Comparison of ENCODE assay signal across 8 cellular contexts in the genomic region with DNA sequence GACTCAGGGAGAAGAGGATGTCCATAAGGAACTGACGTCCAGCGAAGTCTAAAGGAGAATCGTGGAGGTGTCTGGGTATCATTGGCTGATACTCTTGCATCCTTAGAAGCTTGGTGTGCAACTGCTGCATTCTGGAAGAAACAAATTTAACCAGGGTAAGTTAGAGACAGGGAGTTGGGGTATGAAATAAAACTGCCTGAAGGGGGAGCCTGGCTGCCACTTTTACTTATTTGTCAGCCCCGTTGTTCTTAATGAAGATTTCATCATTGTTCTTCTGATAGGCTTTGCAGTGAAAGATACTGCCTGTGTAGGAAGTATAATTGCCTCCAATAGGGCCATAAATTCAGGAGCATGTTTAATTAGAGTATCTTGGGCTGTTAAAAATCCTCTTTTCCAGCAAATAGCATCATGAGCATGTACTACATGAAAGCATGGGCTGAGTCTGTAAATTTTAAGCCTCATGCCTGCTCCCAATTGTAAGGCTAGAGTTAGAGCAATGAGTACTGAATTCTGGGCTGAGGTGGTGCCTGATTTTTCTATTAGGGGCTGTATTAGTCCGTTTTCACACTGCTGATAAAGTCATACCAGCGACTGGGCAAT.
DNase-seq lines count a peak whose midpoint lies in the region; ATAC-seq and TF ChIP-seq lines count a peak whose summit lies in the region.

No MANE protein-coding gene starts in this region.

- H3K27me3 Mint-ChIP-seq in activated T-cell treated with anti-CD3 and anti-CD28 coated beads, Interleukin-2, amount 50 U/mL, for 4 hours (ENCODE audit: low read depth): no peaks in the 10 kb centered on the region

- H3K9me2 ChIP-seq in hepatocyte (replicated peaks; ENCODE audit: insufficient read depth): no peaks in the 10 kb centered on the region

- no peaks in the 10 kb centered on the region for H3K36me3 Mint-ChIP-seq in activated T-cell treated with anti-CD3 and anti-CD28 coated beads, Interleukin-2, amount 50 U/mL, for 4 hours (ENCODE audit: insufficient read depth)

- no peak overlapping the region for H3K4me2 ChIP-seq in hepatocyte

- no peak overlapping the region for H3K4me3 Mint-ChIP-seq in activated T-cell treated with anti-CD3 and anti-CD28 coated beads, Interleukin-2, amount 50 U/mL, for 4 hours

- H3K9me3 ChIP-seq in hepatocyte (ENCODE audit: low read depth): no peaks in the 10 kb centered on the region

- H3K79me2 ChIP-seq in hepatocyte: no peaks in the 10 kb centered on the region

- peak; percentile 65 for DNase-seq in activated effector memory CD4-positive, alpha-beta T cell treated with anti-CD3 and anti-CD28 coated beads, Interleukin-2, amount 50 U/mL, for 16 hours
- DNase-seq in activated effector memory CD4-positive, alpha-beta T cell treated with Interleukin-2 at 50 U/mL for 16 hours: no peak
- DNase-seq in NCI-H2081 (lab: John Stamatoyannopoulos, UW) (peak; percentile 38 to 63), hepatocyte (ENCODE audit: low spot score) (peak; percentile 44), mesenteric fat pad (ENCODE audit: low spot score) (no peak)
- DNase-seq in activated T-cell treated with anti-CD3 and anti-CD28 coated beads, Interleukin-2, amount 50 U/mL, for 4 hours: peak; percentile 8
- peak; percentile 8 for DNase-seq in stimulated activated naive CD4-positive, alpha-beta T cell treated with Interleukin-2 at 50 U/mL for 16 hours (lab: John Stamatoyannopoulos, UW)

- no peak overlapping the region for H3K4me3 ChIP-seq in hepatocyte

- no peak overlapping the region for H2AFZ ChIP-seq in hepatocyte

- no peak overlapping the region for H3K27ac ChIP-seq in hepatocyte

- no peaks in the 10 kb centered on the region for H4K20me1 ChIP-seq in hepatocyte (ENCODE audit: insufficient read depth, poor library complexity, severe bottlenecking)

- H3K9me3 Mint-ChIP-seq in activated T-cell treated with anti-CD3 and anti-CD28 coated beads, Interleukin-2, amount 50 U/mL, for 4 hours: no peaks in the 10 kb centered on the region

- H3K36me3 ChIP-seq in hepatocyte (replicated peaks; ENCODE audit: insufficient read depth, low read depth): no peaks in the 10 kb centered on the region

- H3K4me1 Mint-ChIP-seq in activated T-cell treated with anti-CD3 and anti-CD28 coated beads, Interleukin-2, amount 50 U/mL, for 4 hours (ENCODE audit: low read depth): peaks cover 7% of the 10 kb centered on the region

- peak; percentile 95 for ATAC-seq in HG02798 (IDR thresholded peaks at IDR 0.05; ENCODE audit: poor library complexity, unreplicated experiment)
- ATAC-seq in activated T-cell treated with anti-CD3 and anti-CD28 coated beads, Interleukin-2, amount 50 U/mL, for 4 hours: peak; percentile 50 to 66

- no peaks in the 10 kb centered on the region for H3K4me1 ChIP-seq in hepatocyte (ENCODE audit: insufficient read depth)

- 57% methylated on average over 6 of the region's 6 CpGs for WGBS in hepatocyte (ENCODE audit: low lambda C conversion rate, missing lambda C conversion rate)

- H3K27me3 ChIP-seq in hepatocyte: no peaks in the 10 kb centered on the region

- peak; percentile 59 for TF ChIP-seq CTCF in hepatocyte (IDR thresholded peaks at IDR 0.05; ENCODE audit: poor library complexity)

Comparison
In these comparisons a context has a peak if more than half of its experiments do, and no peak if none do; other contexts are left out.
1. DNase-seq: peak in activated effector memory CD4-positive, alpha-beta T cell treated with anti-CD3 and anti-CD28 coated beads, Interleukin-2, amount 50 U/mL, for 16 hours (single experiment), NCI-H2081 (2 of 2), activated T-cell treated with anti-CD3 and anti-CD28 coated beads, Interleukin-2, amount 50 U/mL, for 4 hours (single experiment), hepatocyte (single experiment) and stimulated activated naive CD4-positive, alpha-beta T cell treated with Interleukin-2 at 50 U/mL for 16 hours (single experiment); none in activated effector memory CD4-positive, alpha-beta T cell treated with Interleukin-2 at 50 U/mL for 16 hours (single experiment) and mesenteric fat pad (single experiment).